8 cellular contexts compared by ENCODE assay signal in the genomic region with DNA sequence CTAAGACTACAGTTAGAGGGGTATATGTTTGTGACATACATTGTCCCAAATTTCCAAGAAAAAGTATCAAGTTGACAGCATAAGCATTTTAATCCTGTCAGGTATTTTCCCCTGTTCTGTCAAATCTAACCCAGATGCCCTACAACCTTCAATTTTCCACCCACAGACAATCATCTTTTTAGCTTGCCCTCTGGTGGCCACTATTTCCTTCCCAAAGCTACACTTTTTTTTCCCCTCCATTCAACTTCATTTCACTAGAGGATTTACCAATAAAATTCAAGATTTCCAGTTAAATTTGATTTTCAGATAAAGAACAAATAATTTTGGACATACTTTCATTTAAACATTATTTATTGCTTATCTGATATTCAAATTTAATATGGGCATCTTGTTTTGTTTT.
DNase-seq lines count a peak whose midpoint lies in the region; ATAC-seq, FAIRE-seq and TF ChIP-seq lines count a peak whose summit lies in the region.

No MANE protein-coding gene starts in this region.

- H3K36me3 ChIP-seq in GM12878 (ENCODE audit: control insufficient read depth in 2 of 2, insufficient read depth in 2 of 2, low read length in 1 of 2) = no peaks in the 10 kb centered on the region
- no peaks in the 10 kb centered on the region for H3K36me3 ChIP-seq in CD8-positive, alpha-beta memory T cell (ENCODE audit: insufficient read depth, low read length)

- RAD21 ChIA-PET in GM12878 (lab: Charles Lee; ENCODE audit: unreplicated experiment) = interaction anchor here (1.2 kb wide), 1 partner anchor 223 kb away, joined by 3 read pairs; no protein-coding TSS in a partner anchor

- H3K4me1 ChIP-seq in GM12878 (ENCODE audit: control insufficient read depth, insufficient read depth, low read length) = no peaks in the 10 kb centered on the region
- H3K4me1 ChIP-seq in CD8-positive, alpha-beta memory T cell (ENCODE audit: insufficient read depth, low read length) = no peaks in the 10 kb centered on the region

- H3K4me2 ChIP-seq in GM12878 (ENCODE audit: control insufficient read depth, insufficient read depth) = no peak overlapping the region

- DNase-seq in EL (peak; percentile 37), LNCaP clone FGC (ENCODE audit: low read depth) (no peak), GM12878 (ENCODE audit: low read depth, low spot score) (no peak), neural crest cell (ENCODE audit: low read depth, low spot score) (no peak), RCC 7860 (ENCODE audit: low spot score) (no peak)
- no peak for DNase-seq in CD8-positive, alpha-beta memory T cell

- H3K79me2 ChIP-seq in GM12878 (ENCODE audit: control insufficient read depth, insufficient read depth, low read length) = no peaks in the 10 kb centered on the region

- peak; percentile 56 for TF ChIP-seq CTCF in LNCaP clone FGC (IDR thresholded peaks at IDR 0.05; ENCODE audit: control insufficient read depth, extremely low read depth, insufficient read depth)
- peak in 2 of 3 experiments; percentile 13 to 16; a peak in 2 of 6 replicates for TF ChIP-seq CTCF in GM12878 (IDR thresholded peaks at IDR 0.05 in 2 of 3, conservative IDR thresholded peaks at IDR 0.05 in 1 of 3; ENCODE audit: control insufficient read depth in 2 of 3, extremely low read depth in 1 of 3, insufficient read depth in 1 of 3, low read depth in 3 of 3, low read length in 3 of 3)
- peak; percentile 75 for TF ChIP-seq CTCF in neural crest cell (conservative IDR thresholded peaks at IDR 0.05)

- H3K4me1 Mint-ChIP-seq in neural crest cell = no peaks in the 10 kb centered on the region
- H3K4me1 Mint-ChIP-seq in CD8-positive, alpha-beta memory T cell = no peaks in the 10 kb centered on the region

- no peak overlapping the region for H3K27ac Mint-ChIP-seq in neural crest cell (ENCODE audit: unreplicated experiment)
- H3K27ac Mint-ChIP-seq in CD8-positive, alpha-beta memory T cell = no peak overlapping the region

- in situ Hi-C loops in GM12878 (cut with MboI) = no loop called here

- intact Hi-C loops in GM12878 (cut with micrococcal nuclease; ENCODE audit: unreplicated experiment) = no loop called here

- no peak for TF ChIP-seq POLR2A in GM12878 (IDR thresholded peaks at IDR 0.05; ENCODE audit: low read depth, low read length)

- TF ChIP-seq EP300 in GM12878 (IDR thresholded peaks at IDR 0.05; ENCODE audit: borderline replicate concordance in 1 of 2, control insufficient read depth in 1 of 2, low read depth in 2 of 2, low read length in 2 of 2) = no peak

- 0 out of 2 replicates have a peak, but pooled peaks have one; percentile 23 for TF ChIP-seq RAD21 in GM12878 (IDR thresholded peaks at IDR 0.05; ENCODE audit: insufficient read depth, low read depth, low read length)

- H3K27me3 Mint-ChIP-seq in neural crest cell (ENCODE audit: low read depth) = no peaks in the 10 kb centered on the region
- H3K27me3 Mint-ChIP-seq in CD8-positive, alpha-beta memory T cell = no peaks in the 10 kb centered on the region

- no peak overlapping the region for H3K27ac ChIP-seq in GM12878 (ENCODE audit: control insufficient read depth, insufficient read depth)
- H3K27ac ChIP-seq in CD8-positive, alpha-beta memory T cell (ENCODE audit: low read depth, low read length) = no peak overlapping the region

- POLR2A ChIA-PET in GM12878 (lab: Charles Lee) = no interaction called here
- POLR2A ChIA-PET in CD8-positive, alpha-beta memory T cell (lab: Charles Lee) = no interaction called here

- SMC1A ChIA-PET in GM12878 (lab: Charles Lee; ENCODE audit: uncharacterized antibody, unreplicated experiment) = interaction anchor here (0.8 to 1.0 kb wide), 2 partner anchors 10 to 16 kb away, joined by 3 read pairs; no protein-coding TSS in a partner anchor

- no TSS peak for BruUV-seq in GM12878 (replicated peaks; lab: Mats Ljungman, UMichigan)

- no peak for ATAC-seq in GM12878
- no peak for ATAC-seq in GM19452 (IDR thresholded peaks at IDR 0.05; ENCODE audit: unreplicated experiment)
- no peak for ATAC-seq in HG03565 (IDR thresholded peaks at IDR 0.05; ENCODE audit: unreplicated experiment)

- FAIRE-seq in GM12878 (lab: Jason Lieb, UNC) (no peak), RCC 7860 (lab: Jason Lieb, UNC) (no peak)

- H3K9me3 ChIP-seq in GM12878 (replicated peaks; ENCODE audit: control insufficient read depth, insufficient read depth, low read length) = no peaks in the 10 kb centered on the region
- no peaks in the 10 kb centered on the region for H3K9me3 ChIP-seq in CD8-positive, alpha-beta memory T cell (ENCODE audit: low read length)

- peaks cover 3% of the 10 kb centered on the region for H3K36me3 Mint-ChIP-seq in neural crest cell (ENCODE audit: low read depth)
- no peaks in the 10 kb centered on the region for H3K36me3 Mint-ChIP-seq in CD8-positive, alpha-beta memory T cell

- no peak overlapping the region for H3K4me3 Mint-ChIP-seq in neural crest cell
- no peak overlapping the region for H3K4me3 Mint-ChIP-seq in CD8-positive, alpha-beta memory T cell

- H3K9me3 Mint-ChIP-seq in neural crest cell = peaks cover 6% of the 10 kb centered on the region
- peaks cover 0 to 9% (median 3%) of the 10 kb centered on the region in 5 donors for H3K9me3 Mint-ChIP-seq in CD8-positive, alpha-beta memory T cell

- H4K20me1 ChIP-seq in GM12878 (ENCODE audit: control insufficient read depth, insufficient read depth) = no peaks in the 10 kb centered on the region

- CTCF ChIA-PET in GM12878 (lab: Yijun Ruan, JAX) = interaction anchor here (0.6 to 2.0 kb wide), 5 partner anchors 9 to 1929 kb away, joined by 3 to 7 read pairs (median 3); no protein-coding TSS in a partner anchor
- CTCF ChIA-PET in CD8-positive, alpha-beta memory T cell (lab: Charles Lee) = no interaction called here

- H3K9ac ChIP-seq in GM12878 (ENCODE audit: control insufficient read depth, insufficient read depth, low read length) = no peak overlapping the region

- H3K4me3 ChIP-seq in LNCaP clone FGC (ENCODE audit: low read depth, low read length) (no peak overlapping the region), GM12878 (no peak overlapping the region)
- H3K4me3 ChIP-seq in CD8-positive, alpha-beta memory T cell (ENCODE audit: low read length) = no peak overlapping the region

- no peaks in the 10 kb centered on the region for H3K27me3 ChIP-seq in GM12878 (replicated peaks in 1 of 2; ENCODE audit: control insufficient read depth in 2 of 2, insufficient read depth in 2 of 2, low read length in 1 of 2)
- no peaks in the 10 kb centered on the region for H3K27me3 ChIP-seq in CD8-positive, alpha-beta memory T cell (ENCODE audit: insufficient read depth, low read length, poor library complexity, severe bottlenecking)

- H2AFZ ChIP-seq in GM12878 (ENCODE audit: control insufficient read depth, low read depth, low read length) = no peak overlapping the region

TF ChIP-seq in GM12878, 131 proteins besides CTCF, POLR2A, EP300 and RAD21 (continues in another document):
- TF ChIP-seq ZNF217 (IDR thresholded peaks at IDR 0.05) (no peak), STAT1 (conservative IDR thresholded peaks at IDR 0.05) (no peak), BMI1 (IDR thresholded peaks at IDR 0.05; ENCODE audit: borderline replicate concordance) (no peak), HDAC6 (IDR thresholded peaks at IDR 0.05; ENCODE audit: unreplicated experiment) (no peak), RBBP5 (conservative IDR thresholded peaks at IDR 0.05) (no peak), CHD4 (IDR thresholded peaks at IDR 0.05) (no peak), CHD1 (IDR thresholded peaks at IDR 0.05; ENCODE audit: low read depth, low read length) (no peak), SPI1 (IDR thresholded peaks at IDR 0.05; ENCODE audit: borderline replicate concordance, insufficient read depth, low read depth, low read length) (no peak), BHLHE40 (IDR thresholded peaks at IDR 0.05; ENCODE audit: borderline replicate concordance in 1 of 2, low read depth in 2 of 2, low read length in 1 of 2) (no peak), CREB1 (IDR thresholded peaks at IDR 0.05; ENCODE audit: low read depth) (no peak), NR2C2 (IDR thresholded peaks at IDR 0.05; ENCODE audit: borderline replicate concordance, control insufficient read depth, insufficient read length, low read depth) (no peak)
- TF ChIP-seq, protein P1, sequence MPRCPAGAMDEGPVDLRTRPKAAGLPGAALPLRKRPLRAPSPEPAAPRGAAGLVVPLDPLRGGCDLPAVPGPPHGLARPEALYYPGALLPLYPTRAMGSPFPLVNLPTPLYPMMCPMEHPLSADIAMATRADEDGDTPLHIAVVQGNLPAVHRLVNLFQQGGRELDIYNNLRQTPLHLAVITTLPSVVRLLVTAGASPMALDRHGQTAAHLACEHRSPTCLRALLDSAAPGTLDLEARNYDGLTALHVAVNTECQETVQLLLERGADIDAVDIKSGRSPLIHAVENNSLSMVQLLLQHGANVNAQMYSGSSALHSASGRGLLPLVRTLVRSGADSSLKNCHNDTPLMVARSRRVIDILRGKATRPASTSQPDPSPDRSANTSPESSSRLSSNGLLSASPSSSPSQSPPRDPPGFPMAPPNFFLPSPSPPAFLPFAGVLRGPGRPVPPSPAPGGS (IDR thresholded peaks at IDR 0.05; ENCODE audit: borderline replicate concordance, insufficient read depth, low read depth, low read length, poor library complexity, severe bottlenecking) = no peak
- TF ChIP-seq, protein P2, sequence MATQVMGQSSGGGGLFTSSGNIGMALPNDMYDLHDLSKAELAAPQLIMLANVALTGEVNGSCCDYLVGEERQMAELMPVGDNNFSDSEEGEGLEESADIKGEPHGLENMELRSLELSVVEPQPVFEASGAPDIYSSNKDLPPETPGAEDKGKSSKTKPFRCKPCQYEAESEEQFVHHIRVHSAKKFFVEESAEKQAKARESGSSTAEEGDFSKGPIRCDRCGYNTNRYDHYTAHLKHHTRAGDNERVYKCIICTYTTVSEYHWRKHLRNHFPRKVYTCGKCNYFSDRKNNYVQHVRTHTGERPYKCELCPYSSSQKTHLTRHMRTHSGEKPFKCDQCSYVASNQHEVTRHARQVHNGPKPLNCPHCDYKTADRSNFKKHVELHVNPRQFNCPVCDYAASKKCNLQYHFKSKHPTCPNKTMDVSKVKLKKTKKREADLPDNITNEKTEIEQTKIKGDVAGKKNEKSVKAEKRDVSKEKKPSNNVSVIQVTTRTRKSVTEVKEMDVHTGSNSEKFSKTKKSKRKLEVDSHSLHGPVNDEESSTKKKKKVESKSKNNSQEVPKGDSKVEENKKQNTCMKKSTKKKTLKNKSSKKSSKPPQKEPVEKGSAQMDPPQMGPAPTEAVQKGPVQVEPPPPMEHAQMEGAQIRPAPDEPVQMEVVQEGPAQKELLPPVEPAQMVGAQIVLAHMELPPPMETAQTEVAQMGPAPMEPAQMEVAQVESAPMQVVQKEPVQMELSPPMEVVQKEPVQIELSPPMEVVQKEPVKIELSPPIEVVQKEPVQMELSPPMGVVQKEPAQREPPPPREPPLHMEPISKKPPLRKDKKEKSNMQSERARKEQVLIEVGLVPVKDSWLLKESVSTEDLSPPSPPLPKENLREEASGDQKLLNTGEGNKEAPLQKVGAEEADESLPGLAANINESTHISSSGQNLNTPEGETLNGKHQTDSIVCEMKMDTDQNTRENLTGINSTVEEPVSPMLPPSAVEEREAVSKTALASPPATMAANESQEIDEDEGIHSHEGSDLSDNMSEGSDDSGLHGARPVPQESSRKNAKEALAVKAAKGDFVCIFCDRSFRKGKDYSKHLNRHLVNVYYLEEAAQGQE (IDR thresholded peaks at IDR 0.05; ENCODE audit: low read depth, low read length) = no peak

Comparison
In these comparisons a context has a peak if more than half of its experiments do, and no peak if none do; other contexts are left out.
1. CTCF ChIP-seq: peak in every context shown above with its lines; median percentile 75 in neural crest cell; 56 in LNCaP clone FGC; 14 in GM12878.